23 cellular contexts compared by ENCODE assay signal in genomic region chr3:81676706-81677456, GRCh38.
DNase-seq lines count a peak whose midpoint lies in the region; ATAC-seq, FAIRE-seq and TF ChIP-seq lines count a peak whose summit lies in the region.
"Had no signal": no experiment of that assay in that cellular context is flagged by ENCODE, and none has a peak within 500 bp of the region (broad histone marks: within the 10 kb centered on the region; RNA-seq: fewer than 3 reads in every experiment).

No MANE protein-coding gene starts in this region.

- POLR2A ChIA-PET in naive thymus-derived CD4-positive, alpha-beta T cell (lab: Charles Lee), result no interaction called here

- 86 to 93% (median 92%) methylated on average over 5 of the region's 5 CpGs for WGBS in spleen, 5 donors

- CTCF ChIA-PET in naive thymus-derived CD4-positive, alpha-beta T cell (lab: Charles Lee), result no interaction called here

- H3K9ac ChIP-seq in kidney (ENCODE audit: low read length in 2 of 2), result no peak overlapping the region

- H3K9me3 ChIP-seq in kidney (ENCODE audit: control insufficient read depth in 1 of 2, low read length in 2 of 2), result no peaks in the 10 kb centered on the region
- no peaks in the 10 kb centered on the region for H3K9me3 ChIP-seq in mucosa of descending colon
- H3K9me3 ChIP-seq in spleen, result no peaks in the 10 kb centered on the region
- no peaks in the 10 kb centered on the region for H3K9me3 ChIP-seq in naive thymus-derived CD4-positive, alpha-beta T cell (ENCODE audit: control insufficient read depth in 2 of 3, low read length in 3 of 3)
- H3K9me3 ChIP-seq: SJSA1 had no signal

- no peaks in the 10 kb centered on the region for H3K9me3 Mint-ChIP-seq in naive thymus-derived CD4-positive, alpha-beta T cell

- no peak overlapping the region for H3K4me3 Mint-ChIP-seq in naive thymus-derived CD4-positive, alpha-beta T cell

- FAIRE-seq in kidney (lab: Jason Lieb, UNC), result peak; percentile 13
- FAIRE-seq: GM18507, H54 had no signal

- no peak overlapping the region for H3K27ac Mint-ChIP-seq in naive thymus-derived CD4-positive, alpha-beta T cell

- H3K27ac ChIP-seq in kidney (ENCODE audit: low read depth in 2 of 2, low read length in 2 of 2) (no peak overlapping the region), spleen (no peak overlapping the region)
- H3K27ac ChIP-seq in naive thymus-derived CD4-positive, alpha-beta T cell (ENCODE audit: low read depth, low read length), result no peak overlapping the region
- H3K27ac ChIP-seq: PC-9, SJSA1 had no signal

- no peaks in the 10 kb centered on the region for H3K4me1 Mint-ChIP-seq in naive thymus-derived CD4-positive, alpha-beta T cell

- peaks cover 0 to 18% (median 4%) of the 10 kb centered on the region in 5 donors for H3K36me3 Mint-ChIP-seq in naive thymus-derived CD4-positive, alpha-beta T cell

- DNase-seq in DMS53 (lab: John Stamatoyannopoulos, UW) (peak; percentile 1), DMS53 treated with DMSO at 0.1 percent for 48 hours (lab: John Stamatoyannopoulos, UW; ENCODE audit: unreplicated experiment) (no peak), kidney (no peak), mucosa of descending colon (no peak), spleen (no peak), NCI-H1694 (lab: John Stamatoyannopoulos, UW) (no peak)
- no peak for DNase-seq in naive thymus-derived CD4-positive, alpha-beta T cell
- DNase-seq: 8988T; DMS153; Karpas-422; MV-4-11; NCI-H1105; NCI-H1436 treated with DMSO at 0.1 percent for 48 hours; NCI-H2029; NCI-H446; NCI-H524 treated with DMSO at 0.1 percent for 48 hours; NCI-H774; NK-92 treated with Interleukin-12 subunit alpha and Interleukin-12 subunit beta, amount 100 ng/mL, for 24 hours; PC-9; Right ventricle myocardium superior had no signal

- no peak overlapping the region for H3K4me3 ChIP-seq in kidney (ENCODE audit: low read length in 2 of 2)
- no peak overlapping the region for H3K4me3 ChIP-seq in mucosa of descending colon
- no peak overlapping the region for H3K4me3 ChIP-seq in spleen
- no peak overlapping the region for H3K4me3 ChIP-seq in naive thymus-derived CD4-positive, alpha-beta T cell (ENCODE audit: low read length)
- H3K4me3 ChIP-seq: PC-9, SJSA1 had no signal

- TF ChIP-seq CTCF in kidney (IDR thresholded peaks at IDR 0.05; ENCODE audit: borderline replicate concordance, extremely low read depth, insufficient read depth) (no peak), mucosa of descending colon (IDR thresholded peaks at IDR 0.05) (no peak), spleen (IDR thresholded peaks at IDR 0.05 in 8 of 11, conservative IDR thresholded peaks at IDR 0.05 in 3 of 11) (no peak)

- H3K27me3 Mint-ChIP-seq in naive thymus-derived CD4-positive, alpha-beta T cell, result no peaks in the 10 kb centered on the region

- peak; percentile 34 for ATAC-seq in mucosa of descending colon
- ATAC-seq in naive thymus-derived CD4-positive, alpha-beta T cell, result no peak

- no peaks in the 10 kb centered on the region for H3K27me3 ChIP-seq in spleen (replicated peaks in 1 of 7)
- H3K27me3 ChIP-seq in naive thymus-derived CD4-positive, alpha-beta T cell (ENCODE audit: control insufficient read depth in 2 of 2, insufficient read depth in 2 of 2, low read length in 2 of 2), result no peaks in the 10 kb centered on the region
- H3K27me3 ChIP-seq: SJSA1 had no signal

- intact Hi-C loops in kidney (cut with DNase I), result no loop called here
- intact Hi-C loops in mucosa of descending colon (cut with DNase I, micrococcal nuclease), result no loop called here
- intact Hi-C loops in spleen (cut with DNase I; ENCODE audit: low total_unique reads), result no loop called here
- intact Hi-C loops in naive thymus-derived CD4-positive, alpha-beta T cell (cut with micrococcal nuclease), result no loop called here

- TF ChIP-seq POLR2A in spleen (IDR thresholded peaks at IDR 0.05), result no peak

- H3K4me1 ChIP-seq in kidney (ENCODE audit: control insufficient read depth in 1 of 2, insufficient read depth in 1 of 2, low read depth in 1 of 2, low read length in 2 of 2) (no peaks in the 10 kb centered on the region), mucosa of descending colon (ENCODE audit: low read depth) (no peaks in the 10 kb centered on the region), spleen (no peaks in the 10 kb centered on the region)
- no peaks in the 10 kb centered on the region for H3K4me1 ChIP-seq in naive thymus-derived CD4-positive, alpha-beta T cell (ENCODE audit: control insufficient read depth in 2 of 2, insufficient read depth in 2 of 2, low read length in 2 of 2)
- H3K4me1 ChIP-seq: SJSA1 had no signal

- H3K36me3 ChIP-seq in kidney (ENCODE audit: control insufficient read depth in 1 of 2, insufficient read depth in 2 of 2, low read length in 2 of 2), result no peaks in the 10 kb centered on the region
- H3K36me3 ChIP-seq in mucosa of descending colon (ENCODE audit: low read depth), result no peaks in the 10 kb centered on the region
- H3K36me3 ChIP-seq in spleen, result peaks cover 0 to 6% (median 0%) of the 10 kb centered on the region in 6 donors
- no peaks in the 10 kb centered on the region for H3K36me3 ChIP-seq in naive thymus-derived CD4-positive, alpha-beta T cell (ENCODE audit: control insufficient read depth in 2 of 3, insufficient read depth in 3 of 3, low read length in 3 of 3)
- H3K36me3 ChIP-seq: SJSA1 had no signal
